In genomic region chr1:227343727-227344551, GRCh38 we compare ENCODE assay signal across 10 cellular contexts. TPM values are rescaled to one million over a fixed set of nuclear protein-coding genes. Genes with fewer than 3 reads are reported as not detected.
DNase-seq lines count a peak whose midpoint lies in the region; ATAC-seq and TF ChIP-seq lines count a peak whose summit lies in the region.
"Had no signal": no experiment of that assay in that cellular context is flagged by ENCODE, and none has a peak within 500 bp of the region (broad histone marks: within the 10 kb centered on the region; RNA-seq: fewer than 3 reads in every experiment).

No MANE protein-coding gene starts in this region.

- H3K27me3 Mint-ChIP-seq in stimulated activated naive CD8-positive, alpha-beta T cell treated with anti-CD3 and anti-CD28 coated beads, Interleukin-15, amount 100 ng/mL, for 72 hours = no peaks in the 10 kb centered on the region

- H3K9me3 ChIP-seq in RWPE2 (ENCODE audit: severe bottlenecking) = no peaks in the 10 kb centered on the region
- no peaks in the 10 kb centered on the region for H3K9me3 ChIP-seq in prostate gland

- 26% methylated on average over 3 of the region's 3 CpGs for WGBS in prostate gland

- H3K4me3 Mint-ChIP-seq in stimulated activated naive CD8-positive, alpha-beta T cell treated with anti-CD3 and anti-CD28 coated beads, Interleukin-15, amount 100 ng/mL, for 72 hours = no peak overlapping the region
- H3K4me3 Mint-ChIP-seq: neural crest cell had no signal

- H3K27ac ChIP-seq in RWPE2 (ENCODE audit: poor library complexity, severe bottlenecking) (peak overlapping the region; percentile 80), prostate gland (peak overlapping the region; percentile 9 to 43)
- H3K27ac ChIP-seq: HL-60 had no signal

- H3K4me1 ChIP-seq in RWPE2 (ENCODE audit: insufficient read depth, poor library complexity, severe bottlenecking) = peaks cover 8% of the 10 kb centered on the region
- peaks cover 4% of the 10 kb centered on the region for H3K4me1 ChIP-seq in prostate gland (replicated peaks)

- H3K4me3 ChIP-seq in RWPE2 (ENCODE audit: severe bottlenecking) (no peak overlapping the region), prostate gland (no peak overlapping the region)

- no peak for TF ChIP-seq CTCF in RWPE2 (IDR thresholded peaks at IDR 0.05; ENCODE audit: poor library complexity, severe bottlenecking)
- no peak for TF ChIP-seq CTCF in prostate gland (IDR thresholded peaks at IDR 0.05)

- intact Hi-C loops in prostate gland (cut with DNase I) = no loop called here

- TF ChIP-seq POLR2A in prostate gland (IDR thresholded peaks at IDR 0.05) = no peak

- no peaks in the 10 kb centered on the region for H3K36me3 ChIP-seq in RWPE2 (ENCODE audit: low read depth)
- no peaks in the 10 kb centered on the region for H3K36me3 ChIP-seq in prostate gland

- DNase-seq in EL (peak; percentile 86), RWPE2 (ENCODE audit: low spot score) (no peak), fibroblast of gingiva (ENCODE audit: low read depth) (peak; percentile 94), prostate gland (ENCODE audit: low spot score) (no peak), COLO668 (lab: John Stamatoyannopoulos, UW; ENCODE audit: unreplicated experiment) (no peak), NCI-H345 treated with DMSO at 0.1 percent for 48 hours (lab: John Stamatoyannopoulos, UW; ENCODE audit: unreplicated experiment) (no peak)
- no peak for DNase-seq in stimulated activated CD4-positive, alpha-beta T cell treated with anti-CD3 and anti-CD28 coated beads, Interleukin-15, amount 100 ng/mL, for 24 hours
- no peak for DNase-seq in stimulated activated naive CD8-positive, alpha-beta T cell treated with anti-CD3 and anti-CD28 coated beads, Interleukin-15, amount 100 ng/mL, for 72 hours

- peaks cover 5 to 6% of the 10 kb centered on the region in 2 donors for H3K9me3 Mint-ChIP-seq in stimulated activated naive CD8-positive, alpha-beta T cell treated with anti-CD3 and anti-CD28 coated beads, Interleukin-15, amount 100 ng/mL, for 72 hours
- H3K9me3 Mint-ChIP-seq: neural crest cell had no signal

- peak; percentile 99 for ATAC-seq in RWPE2 (ENCODE audit: low read depth)
- no peak for ATAC-seq in stimulated activated naive CD8-positive, alpha-beta T cell treated with anti-CD3 and anti-CD28 coated beads, Interleukin-15, amount 100 ng/mL, for 72 hours

- H3K27ac Mint-ChIP-seq in stimulated activated naive CD8-positive, alpha-beta T cell treated with anti-CD3 and anti-CD28 coated beads, Interleukin-15, amount 100 ng/mL, for 72 hours = no peak overlapping the region

- H3K27me3 ChIP-seq in RWPE2 (ENCODE audit: insufficient read depth, poor library complexity, severe bottlenecking) = no peaks in the 10 kb centered on the region
- no peaks in the 10 kb centered on the region for H3K27me3 ChIP-seq in prostate gland (replicated peaks; ENCODE audit: insufficient read depth)

- H3K4me1 Mint-ChIP-seq in stimulated activated naive CD8-positive, alpha-beta T cell treated with anti-CD3 and anti-CD28 coated beads, Interleukin-15, amount 100 ng/mL, for 72 hours = no peaks in the 10 kb centered on the region

RNA-seq across cellular contexts. Expression of gene CDC42BPA, which starts 25.6 kb away (rescaled TPM):
- 10 to 100 TPM; 31.3 to 76.9 TPM for total RNA-seq in prostate gland

Comparison
In these comparisons a context has a peak if more than half of its experiments do, and no peak if none do; other contexts are left out.
1. DNase-seq: peak in EL (single experiment) and fibroblast of gingiva (single experiment); none in RWPE2 (single experiment), prostate gland (single experiment), COLO668 (single experiment), stimulated activated CD4-positive, alpha-beta T cell treated with anti-CD3 and anti-CD28 coated beads, Interleukin-15, amount 100 ng/mL, for 24 hours (single experiment), NCI-H345 treated with DMSO at 0.1 percent for 48 hours (single experiment) and stimulated activated naive CD8-positive, alpha-beta T cell treated with anti-CD3 and anti-CD28 coated beads, Interleukin-15, amount 100 ng/mL, for 72 hours (0 of 2).